ENCODE assay signal across 18 cellular contexts in genomic region chr9:113567361-113568080, GRCh38.
A peak's percentile ranks its signal among the peaks of the same experiment; 100 is the strongest.
DNase-seq lines count a peak whose midpoint lies in the region; ATAC-seq and TF ChIP-seq lines count a peak whose summit lies in the region.
"Had no signal": no experiment of that assay in that cellular context is flagged by ENCODE, and none has a peak within 500 bp of the region (broad histone marks: within the 10 kb centered on the region; RNA-seq: fewer than 3 reads in every experiment).

No MANE protein-coding gene starts in this region.

- no peaks in the 10 kb centered on the region for H3K9me3 ChIP-seq in right cardiac atrium (ENCODE audit: control insufficient read depth, low read length)
- no peaks in the 10 kb centered on the region for H3K9me3 ChIP-seq in fibroblast of lung (ENCODE audit: control insufficient read depth, insufficient read depth, low read depth, low read length)
- H3K9me3 ChIP-seq in sigmoid colon, result no peaks in the 10 kb centered on the region

- H2AFZ ChIP-seq in fibroblast of lung (ENCODE audit: low read length), result no peak overlapping the region

- H3K4me1 ChIP-seq in right cardiac atrium (ENCODE audit: control insufficient read depth, insufficient read depth, low read length) (peaks cover 36% of the 10 kb centered on the region), fibroblast of lung (ENCODE audit: control insufficient read depth, extremely low read depth, insufficient read depth, low read length) (peaks cover 24% of the 10 kb centered on the region), sigmoid colon (peaks cover 0 to 79% (median 63%) of the 10 kb centered on the region in 4 donors)

- H3K4me2 ChIP-seq in fibroblast of lung (ENCODE audit: extremely low read depth, insufficient read depth, low read length), result peak overlapping the region; percentile 40
- H3K4me2 ChIP-seq: KMS-11 had no signal

- no peak overlapping the region for H3K4me3 ChIP-seq in right cardiac atrium (ENCODE audit: low read length)
- no peak overlapping the region for H3K4me3 ChIP-seq in fibroblast of lung (replicated peaks in 1 of 4; ENCODE audit: control extremely low read depth in 1 of 4, insufficient read depth in 1 of 4, low read depth in 3 of 4, low read length in 4 of 4)
- H3K4me3 ChIP-seq in sigmoid colon, result no peak overlapping the region
- H3K4me3 ChIP-seq: SJCRH30 had no signal

- TF ChIP-seq POLR2A in sigmoid colon (IDR thresholded peaks at IDR 0.05), result no peak

- no peaks in the 10 kb centered on the region for H4K20me1 ChIP-seq in fibroblast of lung (ENCODE audit: control insufficient read depth, extremely low read depth, insufficient read depth, low read length)

- TF ChIP-seq CTCF in fibroblast of lung (conservative IDR thresholded peaks at IDR 0.05 in 1 of 2, IDR thresholded peaks at IDR 0.05 in 1 of 2; ENCODE audit: low read depth in 1 of 2, low read length in 2 of 2), result no peak
- TF ChIP-seq CTCF in sigmoid colon (IDR thresholded peaks at IDR 0.05), result no peak

- H3K27me3 ChIP-seq in right cardiac atrium (ENCODE audit: control insufficient read depth, insufficient read depth) (no peaks in the 10 kb centered on the region), fibroblast of lung (ENCODE audit: control insufficient read depth, insufficient read depth, low read length) (no peaks in the 10 kb centered on the region), sigmoid colon (no peaks in the 10 kb centered on the region)
- H3K27me3 ChIP-seq: SJCRH30 had no signal

- intact Hi-C loops in right cardiac atrium (cut with DNase I) (no loop called here), left cardiac atrium (cut with DNase I) (no loop called here), sigmoid colon (cut with DNase I) (loop anchor here (5.0 kb wide), 2 partner anchors 40 to 105 kb away; partner anchors contain the start of gene RGS3)

- no peaks in the 10 kb centered on the region for H3K36me3 ChIP-seq in fibroblast of lung (ENCODE audit: control insufficient read depth, insufficient read depth, low read length)
- H3K36me3 ChIP-seq in sigmoid colon, result no peaks in the 10 kb centered on the region

- no peak overlapping the region for H3K9ac ChIP-seq in fibroblast of lung (ENCODE audit: insufficient read depth, low read length)
- H3K9ac ChIP-seq: KMS-11 had no signal

- H3K27ac ChIP-seq in right cardiac atrium (ENCODE audit: low read length) (no peak overlapping the region), fibroblast of lung (ENCODE audit: insufficient read depth, low read length) (no peak overlapping the region), sigmoid colon (peak overlapping the region in 1 of 4 donors; percentile 85)
- H3K27ac ChIP-seq: KMS-11 had no signal

- ATAC-seq in right cardiac atrium (no peak), left cardiac atrium (no peak), GM21528 (IDR thresholded peaks at IDR 0.05; ENCODE audit: low FRiP score, unreplicated experiment) (no peak), HG03571 (IDR thresholded peaks at IDR 0.05; ENCODE audit: unreplicated experiment) (no peak), GM18517 (IDR thresholded peaks at IDR 0.05; ENCODE audit: unreplicated experiment) (no peak)

- DNase-seq in right cardiac atrium, result peak in 2 of 3 donors; percentile 33 to 34
- DNase-seq in left cardiac atrium, result no peak
- no peak for DNase-seq in fibroblast of lung (ENCODE audit: low read depth in 2 of 2)
- peak; percentile 57 for DNase-seq in sigmoid colon
- DNase-seq in KG1 (lab: John Stamatoyannopoulos, UW), result no peak
- DNase-seq: central memory CD4-positive, alpha-beta T cell; NCI-H1417; NCI-H446; nephron progenitor cell; retina; SJCRH30; stimulated activated CD4-positive, alpha-beta T cell treated with anti-CD3 and anti-CD28 coated beads, Interleukin-4, amount 100 ng/mL, for 1 hour; stimulated activated CD8-positive, alpha-beta memory T cell treated with anti-CD3 and anti-CD28 coated beads, Interleukin-4, amount 100 ng/mL, for 48 hours; T-helper 9 cell had no signal

- TF ChIP-seq EP300 in sigmoid colon (IDR thresholded peaks at IDR 0.05), result no peak

- no peaks in the 10 kb centered on the region for H3K79me2 ChIP-seq in fibroblast of lung (ENCODE audit: control insufficient read depth, insufficient read depth, low read length)

- WGBS in right cardiac atrium, result 97% methylated on average over 8 of the region's 8 CpGs
- WGBS in sigmoid colon, 2 donors, result 97% methylated on average over 8 of the region's 8 CpGs

Comparison
In these comparisons a context has a peak if more than half of its experiments do, and no peak if none do; other contexts are left out.
1. DNase-seq: peak in right cardiac atrium (2 of 3) and sigmoid colon (single experiment); none in left cardiac atrium (single experiment), fibroblast of lung (0 of 2) and KG1 (single experiment).